In the genomic region with DNA sequence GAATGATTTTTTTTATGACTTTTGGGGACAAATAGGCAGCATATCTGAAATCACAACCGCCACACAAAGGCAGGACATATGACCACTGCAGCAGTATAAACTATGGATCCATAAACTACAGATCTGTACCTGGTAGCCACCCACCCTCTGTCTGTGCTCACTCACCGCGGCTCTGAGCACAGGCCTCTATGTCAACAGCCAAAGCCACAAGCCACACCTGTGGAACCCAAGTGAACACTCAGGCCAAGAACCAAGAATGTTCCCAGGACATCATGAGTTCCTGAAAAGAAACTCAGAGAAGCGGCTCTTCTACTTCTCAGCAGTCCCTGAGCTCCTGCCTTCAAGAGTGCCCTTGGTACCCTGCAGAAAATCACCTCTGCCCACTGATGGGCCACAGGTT, we compare ENCODE assay signal across 1 cellular context.
TF ChIP-seq lines count a peak whose summit lies in the region.

No MANE protein-coding gene starts in this region.

TF ChIP-seq in IMR-90, 13 proteins besides CTCF, POLR2A, EP300 and RAD21 (continued from another document):
- TF ChIP-seq FOS (IDR thresholded peaks at IDR 0.05; ENCODE audit: low read depth, low read length) (no peak), MXI1 (IDR thresholded peaks at IDR 0.05; ENCODE audit: borderline replicate concordance, low read depth, low read length) (no peak), CEBPB (IDR thresholded peaks at IDR 0.05; ENCODE audit: low read depth, low read length) (no peak)
- TF ChIP-seq, protein P1, sequence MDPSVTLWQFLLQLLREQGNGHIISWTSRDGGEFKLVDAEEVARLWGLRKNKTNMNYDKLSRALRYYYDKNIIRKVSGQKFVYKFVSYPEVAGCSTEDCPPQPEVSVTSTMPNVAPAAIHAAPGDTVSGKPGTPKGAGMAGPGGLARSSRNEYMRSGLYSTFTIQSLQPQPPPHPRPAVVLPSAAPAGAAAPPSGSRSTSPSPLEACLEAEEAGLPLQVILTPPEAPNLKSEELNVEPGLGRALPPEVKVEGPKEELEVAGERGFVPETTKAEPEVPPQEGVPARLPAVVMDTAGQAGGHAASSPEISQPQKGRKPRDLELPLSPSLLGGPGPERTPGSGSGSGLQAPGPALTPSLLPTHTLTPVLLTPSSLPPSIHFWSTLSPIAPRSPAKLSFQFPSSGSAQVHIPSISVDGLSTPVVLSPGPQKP (IDR thresholded peaks at IDR 0.05; ENCODE audit: borderline replicate concordance, low read depth, low read length): no peak
